In the genomic region with DNA sequence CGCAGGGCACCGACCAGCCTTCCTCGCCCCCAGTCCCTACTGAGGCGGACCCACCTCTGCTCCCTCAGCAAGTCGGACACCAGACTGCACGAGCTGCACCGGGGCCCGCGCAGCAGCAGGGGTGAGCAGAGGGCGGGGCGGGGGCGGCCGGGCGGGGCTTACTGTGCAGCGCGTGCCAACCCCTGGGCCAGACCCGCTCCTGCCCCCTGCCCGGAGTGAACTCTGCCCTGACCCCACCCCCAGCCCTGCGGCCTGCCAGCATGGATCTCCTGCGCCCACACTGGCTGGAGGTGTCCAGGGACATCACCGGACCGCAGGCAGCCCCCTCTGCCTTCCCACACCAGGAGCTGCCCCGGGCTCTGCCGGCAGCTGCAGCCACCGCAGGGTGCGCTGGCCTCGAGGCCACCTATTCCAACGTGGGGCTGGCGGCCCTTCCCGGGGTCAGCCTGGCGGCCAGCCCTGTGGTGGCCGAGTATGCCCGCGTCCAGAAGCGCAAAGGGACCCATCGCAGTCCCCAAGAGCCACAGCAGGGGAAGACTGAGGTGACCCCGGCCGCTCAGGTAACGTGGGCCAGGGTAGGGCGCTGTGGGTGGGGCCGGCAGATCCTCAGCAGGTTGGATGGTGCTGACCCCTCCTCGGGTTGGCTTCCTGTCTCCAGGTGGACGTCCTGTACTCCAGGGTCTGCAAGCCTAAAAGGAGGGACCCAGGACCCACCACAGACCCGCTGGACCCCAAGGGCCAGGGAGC, we compare ENCODE assay signal across 1 cellular context.
TF ChIP-seq lines count a peak whose summit lies in the region.

No MANE protein-coding gene starts in this region.

TF ChIP-seq in WTC11, 78 proteins besides CTCF, POLR2A, EP300 and RAD21 (continued from another document):
- TF ChIP-seq, protein P1, sequence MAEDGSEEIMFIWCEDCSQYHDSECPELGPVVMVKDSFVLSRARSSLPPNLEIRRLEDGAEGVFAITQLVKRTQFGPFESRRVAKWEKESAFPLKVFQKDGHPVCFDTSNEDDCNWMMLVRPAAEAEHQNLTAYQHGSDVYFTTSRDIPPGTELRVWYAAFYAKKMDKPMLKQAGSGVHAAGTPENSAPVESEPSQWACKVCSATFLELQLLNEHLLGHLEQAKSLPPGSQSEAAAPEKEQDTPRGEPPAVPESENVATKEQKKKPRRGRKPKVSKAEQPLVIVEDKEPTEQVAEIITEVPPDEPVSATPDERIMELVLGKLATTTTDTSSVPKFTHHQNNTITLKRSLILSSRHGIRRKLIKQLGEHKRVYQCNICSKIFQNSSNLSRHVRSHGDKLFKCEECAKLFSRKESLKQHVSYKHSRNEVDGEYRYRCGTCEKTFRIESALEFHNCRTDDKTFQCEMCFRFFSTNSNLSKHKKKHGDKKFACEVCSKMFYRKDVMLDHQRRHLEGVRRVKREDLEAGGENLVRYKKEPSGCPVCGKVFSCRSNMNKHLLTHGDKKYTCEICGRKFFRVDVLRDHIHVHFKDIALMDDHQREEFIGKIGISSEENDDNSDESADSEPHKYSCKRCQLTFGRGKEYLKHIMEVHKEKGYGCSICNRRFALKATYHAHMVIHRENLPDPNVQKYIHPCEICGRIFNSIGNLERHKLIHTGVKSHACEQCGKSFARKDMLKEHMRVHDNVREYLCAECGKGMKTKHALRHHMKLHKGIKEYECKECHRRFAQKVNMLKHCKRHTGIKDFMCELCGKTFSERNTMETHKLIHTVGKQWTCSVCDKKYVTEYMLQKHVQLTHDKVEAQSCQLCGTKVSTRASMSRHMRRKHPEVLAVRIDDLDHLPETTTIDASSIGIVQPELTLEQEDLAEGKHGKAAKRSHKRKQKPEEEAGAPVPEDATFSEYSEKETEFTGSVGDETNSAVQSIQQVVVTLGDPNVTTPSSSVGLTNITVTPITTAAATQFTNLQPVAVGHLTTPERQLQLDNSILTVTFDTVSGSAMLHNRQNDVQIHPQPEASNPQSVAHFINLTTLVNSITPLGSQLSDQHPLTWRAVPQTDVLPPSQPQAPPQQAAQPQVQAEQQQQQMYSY (CRISPR knock-in tag; IDR thresholded peaks at IDR 0.05): peak; percentile 52
- TF ChIP-seq, protein P2, sequence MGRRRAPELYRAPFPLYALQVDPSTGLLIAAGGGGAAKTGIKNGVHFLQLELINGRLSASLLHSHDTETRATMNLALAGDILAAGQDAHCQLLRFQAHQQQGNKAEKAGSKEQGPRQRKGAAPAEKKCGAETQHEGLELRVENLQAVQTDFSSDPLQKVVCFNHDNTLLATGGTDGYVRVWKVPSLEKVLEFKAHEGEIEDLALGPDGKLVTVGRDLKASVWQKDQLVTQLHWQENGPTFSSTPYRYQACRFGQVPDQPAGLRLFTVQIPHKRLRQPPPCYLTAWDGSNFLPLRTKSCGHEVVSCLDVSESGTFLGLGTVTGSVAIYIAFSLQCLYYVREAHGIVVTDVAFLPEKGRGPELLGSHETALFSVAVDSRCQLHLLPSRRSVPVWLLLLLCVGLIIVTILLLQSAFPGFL (CRISPR knock-in tag; IDR thresholded peaks at IDR 0.05; ENCODE audit: borderline replicate concordance): peak; percentile 48; the same call in 1 of the 2 replicates
- TF ChIP-seq, protein P3, sequence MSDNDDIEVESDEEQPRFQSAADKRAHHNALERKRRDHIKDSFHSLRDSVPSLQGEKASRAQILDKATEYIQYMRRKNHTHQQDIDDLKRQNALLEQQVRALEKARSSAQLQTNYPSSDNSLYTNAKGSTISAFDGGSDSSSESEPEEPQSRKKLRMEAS (CRISPR knock-in tag; IDR thresholded peaks at IDR 0.05): peak; percentile 62
- 0 out of 2 replicates have a peak, but pooled peaks have one; percentile 21 for TF ChIP-seq ZNF423 (CRISPR knock-in tag; IDR thresholded peaks at IDR 0.05)
- TF ChIP-seq ZNF396 (CRISPR knock-in tag; IDR thresholded peaks at IDR 0.05; ENCODE audit: borderline replicate concordance): no peak
- 0 out of 2 replicates have a peak, but pooled peaks have one; percentile 10 for TF ChIP-seq FOXK1 (CRISPR knock-in tag; IDR thresholded peaks at IDR 0.05)
- 0 out of 2 replicates have a peak, but pooled peaks have one; percentile 20 for TF ChIP-seq ZNF263 (CRISPR knock-in tag; IDR thresholded peaks at IDR 0.05; ENCODE audit: low read depth)
- TF ChIP-seq, protein P4, sequence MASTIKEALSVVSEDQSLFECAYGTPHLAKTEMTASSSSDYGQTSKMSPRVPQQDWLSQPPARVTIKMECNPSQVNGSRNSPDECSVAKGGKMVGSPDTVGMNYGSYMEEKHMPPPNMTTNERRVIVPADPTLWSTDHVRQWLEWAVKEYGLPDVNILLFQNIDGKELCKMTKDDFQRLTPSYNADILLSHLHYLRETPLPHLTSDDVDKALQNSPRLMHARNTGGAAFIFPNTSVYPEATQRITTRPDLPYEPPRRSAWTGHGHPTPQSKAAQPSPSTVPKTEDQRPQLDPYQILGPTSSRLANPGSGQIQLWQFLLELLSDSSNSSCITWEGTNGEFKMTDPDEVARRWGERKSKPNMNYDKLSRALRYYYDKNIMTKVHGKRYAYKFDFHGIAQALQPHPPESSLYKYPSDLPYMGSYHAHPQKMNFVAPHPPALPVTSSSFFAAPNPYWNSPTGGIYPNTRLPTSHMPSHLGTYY (CRISPR knock-in tag; IDR thresholded peaks at IDR 0.05): no peak
